ENCODE assay signal across 10 cellular contexts in the genomic region with DNA sequence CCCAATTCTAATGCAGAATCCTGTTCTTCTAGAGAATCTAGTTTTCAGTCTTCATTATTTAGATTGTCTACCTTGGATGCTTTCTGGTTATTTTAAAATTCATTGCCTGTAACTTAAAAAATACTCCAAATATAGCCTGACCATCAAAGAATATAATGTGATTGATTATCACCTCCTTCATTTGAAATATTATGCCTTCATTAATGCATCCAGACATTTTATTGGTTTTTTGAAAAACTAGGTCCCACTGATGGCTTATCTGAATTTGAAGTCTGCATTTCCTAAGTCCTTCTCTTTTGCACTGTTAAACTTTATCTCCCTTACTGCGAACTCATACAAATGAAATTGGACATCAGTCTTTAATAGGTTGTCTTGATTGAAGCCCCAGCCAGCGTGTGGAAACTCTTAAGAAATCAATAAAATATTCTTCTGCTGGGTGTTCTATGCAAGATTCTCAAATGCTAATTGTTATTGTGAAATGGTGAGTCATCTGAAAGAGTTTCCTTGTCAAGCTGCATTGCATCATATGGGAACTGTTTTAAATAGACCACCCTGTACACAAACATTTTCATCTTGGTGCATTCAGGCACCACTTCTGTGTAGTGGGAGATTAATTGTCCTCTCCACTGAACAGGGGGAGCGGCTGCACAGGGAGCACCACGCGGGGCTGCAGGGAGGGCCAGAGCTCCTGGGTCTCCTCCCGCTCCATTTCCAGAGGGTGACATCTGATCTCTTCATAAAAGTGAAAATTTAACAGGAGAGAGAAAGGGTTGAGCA.
DNase-seq lines count a peak whose midpoint lies in the region; ATAC-seq, FAIRE-seq and TF ChIP-seq lines count a peak whose summit lies in the region.
"Had no signal": no experiment of that assay in that cellular context is flagged by ENCODE, and none has a peak within 500 bp of the region (broad histone marks: within the 10 kb centered on the region; RNA-seq: fewer than 3 reads in every experiment).

No MANE protein-coding gene starts in this region.

- TF ChIP-seq CTCF in AG04449 (IDR thresholded peaks at IDR 0.05; ENCODE audit: insufficient read depth, low read length, missing control alignments) (no peak), keratinocyte (optimal IDR thresholded peaks at IDR 0.05 in 1 of 3, IDR thresholded peaks at IDR 0.05 in 1 of 3, conservative IDR thresholded peaks at IDR 0.05 in 1 of 3; ENCODE audit: extremely low read depth in 1 of 3, insufficient read depth in 2 of 3, low read length in 3 of 3) (no peak), vagina (IDR thresholded peaks at IDR 0.05) (no peak)

- H3K4me2 ChIP-seq in keratinocyte (ENCODE audit: control insufficient read depth, extremely low read depth, insufficient read depth, low read depth, low read length) = peak overlapping the region; percentile 35

- H3K27ac ChIP-seq in keratinocyte (ENCODE audit: control insufficient read depth, insufficient read depth, low read length) (peak overlapping the region; percentile 42), vagina (no peak overlapping the region)

- TF ChIP-seq POLR2A in vagina (IDR thresholded peaks at IDR 0.05) = no peak

- H3K4me3 ChIP-seq in AG04449 (ENCODE audit: low read depth, low read length) = peak overlapping the region; percentile 29
- no peak overlapping the region for H3K4me3 ChIP-seq in keratinocyte (ENCODE audit: control insufficient read depth in 2 of 3, extremely low read depth in 1 of 3, insufficient read depth in 2 of 3, low read depth in 1 of 3, low read length in 3 of 3)
- H3K4me3 ChIP-seq in vagina = no peak overlapping the region

- no peak overlapping the region for H3K9ac ChIP-seq in keratinocyte (ENCODE audit: control insufficient read depth, extremely low read depth, insufficient read depth, low read length)

- H3K9me1 ChIP-seq in keratinocyte (ENCODE audit: control insufficient read depth, extremely low read depth, insufficient read depth, low read length) = no peaks in the 10 kb centered on the region

- H3K36me3 ChIP-seq in keratinocyte (ENCODE audit: control insufficient read depth in 2 of 2, extremely low read depth in 1 of 2, insufficient read depth in 2 of 2, low read length in 2 of 2) (no peaks in the 10 kb centered on the region), vagina (no peaks in the 10 kb centered on the region)

- intact Hi-C loops in vagina (cut with DNase I) = no loop called here

- H3K79me2 ChIP-seq in keratinocyte (ENCODE audit: control insufficient read depth, insufficient read depth, low read length) = no peaks in the 10 kb centered on the region

- ATAC-seq in HG02588 (IDR thresholded peaks at IDR 0.05; ENCODE audit: unreplicated experiment) = no peak

- no peak overlapping the region for H2AFZ ChIP-seq in keratinocyte (ENCODE audit: control insufficient read depth, low read length)

- CTCF ChIA-PET in AG04449 (lab: Yijun Ruan, JAX) = no interaction called here

- peaks cover 10% of the 10 kb centered on the region for H3K4me1 ChIP-seq in keratinocyte (ENCODE audit: control insufficient read depth, extremely low read depth, insufficient read depth, low read length)
- H3K4me1 ChIP-seq in vagina = no peaks in the 10 kb centered on the region

- H3K27me3 ChIP-seq in keratinocyte (ENCODE audit: control insufficient read depth, extremely low read depth, insufficient read depth, low read length) = no peaks in the 10 kb centered on the region
- H3K27me3 ChIP-seq in vagina = no peaks in the 10 kb centered on the region

- peak; percentile 67 for DNase-seq in AG04449 (ENCODE audit: low read depth, low spot score)
- DNase-seq in HS-5 (ENCODE audit: low read depth) = peak; percentile 64
- peak; percentile 4 for DNase-seq in T1000 (lab: John Stamatoyannopoulos, UW)
- no peak for DNase-seq in keratinocyte (ENCODE audit: low read depth, low spot score)
- DNase-seq in vagina (ENCODE audit: extremely low spot score in 2 of 2) = no peak
- DNase-seq in NCI-H748 treated with DMSO at 0.1 percent for 48 hours (lab: John Stamatoyannopoulos, UW) = no peak
- no peak for DNase-seq in cerebellar nuclear complex (lab: John Stamatoyannopoulos, UW)
- DNase-seq: DND-41; stimulated activated CD4-positive, alpha-beta T cell treated with anti-CD3 and anti-CD28 coated beads, Interleukin-4, amount 100 ng/mL, for 1 hour had no signal

- H3K9me3 ChIP-seq in keratinocyte (ENCODE audit: control insufficient read depth, low read depth, low read length) = no peaks in the 10 kb centered on the region
- H3K9me3 ChIP-seq in vagina = no peaks in the 10 kb centered on the region

- FAIRE-seq in keratinocyte (lab: Jason Lieb, UNC) = peak; percentile 44

- no peaks in the 10 kb centered on the region for H4K20me1 ChIP-seq in keratinocyte (ENCODE audit: control insufficient read depth, extremely low read depth, insufficient read depth, low read length)

- POLR2A ChIA-PET in AG04449 (lab: Yijun Ruan, JAX) = interaction anchor here (1.2 kb wide), 1 partner anchor 27 kb away, joined by 4 read pairs; no protein-coding TSS in a partner anchor

- dilution Hi-C loops in keratinocyte (cut with MboI; ENCODE audit: extremely low pct_ligation_motif_present, low sequenced_read_pairs) = no loop called here

Comparison
In these comparisons a context has a peak if more than half of its experiments do, and no peak if none do; other contexts are left out.
1. DNase-seq: peak in AG04449 (single experiment), HS-5 (single experiment) and T1000 (single experiment); none in keratinocyte (single experiment), vagina (0 of 2), NCI-H748 treated with DMSO at 0.1 percent for 48 hours (single experiment) and cerebellar nuclear complex (0 of 2).